In the genomic region with DNA sequence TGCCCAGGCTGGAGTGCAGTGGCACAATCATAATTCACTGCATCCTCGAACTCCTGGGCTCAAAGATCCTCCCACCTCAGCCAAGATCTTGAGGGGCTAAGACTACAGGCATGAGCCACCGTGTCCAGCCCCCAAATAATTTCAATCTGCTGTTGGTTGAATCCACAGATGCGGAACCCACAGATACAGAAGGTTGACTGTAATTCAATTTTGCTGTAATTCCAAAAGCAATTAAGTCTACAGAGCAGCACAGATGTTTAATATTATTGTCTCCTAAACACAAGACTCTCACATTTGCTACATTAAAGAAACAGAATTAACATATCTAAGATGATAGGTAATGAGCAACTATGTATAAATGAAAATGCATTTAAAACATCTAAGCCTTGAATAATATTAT, we compare ENCODE assay signal across 23 cellular contexts.
DNase-seq lines count a peak whose midpoint lies in the region; ATAC-seq and TF ChIP-seq lines count a peak whose summit lies in the region.
"Had no signal": no experiment of that assay in that cellular context is flagged by ENCODE, and none has a peak within 500 bp of the region (broad histone marks: within the 10 kb centered on the region; RNA-seq: fewer than 3 reads in every experiment).

No MANE protein-coding gene starts in this region.

- H3K18ac ChIP-seq in trophoblast cell (ENCODE audit: low read length) = no peak overlapping the region

- H4K8ac ChIP-seq in trophoblast cell (ENCODE audit: low read depth, low read length) = no peak overlapping the region

- H3K4ac ChIP-seq in trophoblast cell (ENCODE audit: low read depth, low read length) = no peak overlapping the region

- WGBS in trophoblast cell (ENCODE audit: extremely low coverage, insufficient coverage, insufficient read length) = no CpG with 5 or more reads among the region's 3 CpGs

- H3K4me2 ChIP-seq in trophoblast cell (ENCODE audit: low read length) = no peak overlapping the region
- H3K4me2 ChIP-seq: BLaER1 had no signal

- H3K27me3 ChIP-seq in BE2C (no peaks in the 10 kb centered on the region), trophoblast cell (ENCODE audit: insufficient read depth, low read length) (no peaks in the 10 kb centered on the region), A673 (replicated peaks; ENCODE audit: insufficient read depth, low read depth, low read length, poor library complexity) (no peaks in the 10 kb centered on the region)
- H3K27me3 ChIP-seq: BLaER1 had no signal

- no peak overlapping the region for H3K4me3 ChIP-seq in BE2C (ENCODE audit: low read depth, low read length)
- no peak overlapping the region for H3K4me3 ChIP-seq in trophoblast cell (ENCODE audit: low read depth, low read length)
- no peak overlapping the region for H3K4me3 ChIP-seq in A673 (ENCODE audit: low read depth, low read length, poor library complexity, severe bottlenecking)
- H3K4me3 ChIP-seq: BLaER1, GM12878 had no signal

- ATAC-seq in SK-N-SH treated with all-trans-retinoic acid at 6 μM for 48 hours = no peak
- ATAC-seq: GM12878 had no signal

- no peaks in the 10 kb centered on the region for H3K79me2 ChIP-seq in trophoblast cell (ENCODE audit: control insufficient read depth, insufficient read depth, low read length, poor library complexity)

- H3K27ac ChIP-seq in trophoblast cell (ENCODE audit: low read depth, low read length) (no peak overlapping the region), A673 (ENCODE audit: low read depth, low read length, poor library complexity, severe bottlenecking) (no peak overlapping the region)
- H3K27ac ChIP-seq: BLaER1 had no signal

- H3K9ac ChIP-seq in trophoblast cell (ENCODE audit: low read length) = no peak overlapping the region
- H3K9ac ChIP-seq: BLaER1 had no signal

- TF ChIP-seq CTCF in BE2C (IDR thresholded peaks at IDR 0.05; ENCODE audit: low read depth, low read length) = no peak
- no peak for TF ChIP-seq CTCF in A673 (conservative IDR thresholded peaks at IDR 0.05; ENCODE audit: low read depth, low read length)

- H2BK12ac ChIP-seq in trophoblast cell (ENCODE audit: low read length) = no peak overlapping the region

- H3K4me1 ChIP-seq in BE2C = peaks cover 4% of the 10 kb centered on the region; the same call in 1 of the 2 replicates
- H3K4me1 ChIP-seq in trophoblast cell (ENCODE audit: control insufficient read depth in 1 of 2, insufficient read depth in 2 of 2, low read length in 2 of 2) = peaks cover 11 to 12% of the 10 kb centered on the region in 2 experiments
- no peaks in the 10 kb centered on the region for H3K4me1 ChIP-seq in A673 (ENCODE audit: insufficient read depth, low read length, poor library complexity, severe bottlenecking)

- peaks cover 13% of the 10 kb centered on the region for H3K79me1 ChIP-seq in trophoblast cell (ENCODE audit: low read length)

- no peak overlapping the region for H2BK120ac ChIP-seq in trophoblast cell (ENCODE audit: insufficient read depth, low read length, poor library complexity)

- H4K91ac ChIP-seq in trophoblast cell (ENCODE audit: low read depth, low read length) = peak overlapping the region; percentile 61

- no peak overlapping the region for H3K23ac ChIP-seq in trophoblast cell (ENCODE audit: low read length)

- H3K36me3 ChIP-seq in BE2C (no peaks in the 10 kb centered on the region), trophoblast cell (ENCODE audit: control insufficient read depth in 1 of 2, insufficient read depth in 2 of 2, low read length in 2 of 2) (no peaks in the 10 kb centered on the region), A673 (ENCODE audit: insufficient read depth, low read length, poor library complexity, severe bottlenecking) (no peaks in the 10 kb centered on the region)
- H3K36me3 ChIP-seq: BLaER1 had no signal

- H2AFZ ChIP-seq in trophoblast cell (ENCODE audit: insufficient read depth, low read length, poor library complexity) = no peak overlapping the region

- no peak overlapping the region for H4K12ac ChIP-seq in trophoblast cell (ENCODE audit: low read depth, low read length)

- CTCF ChIA-PET in A673 (lab: Charles Lee) = no interaction called here

- intact Hi-C loops in A673 (cut with micrococcal nuclease; ENCODE audit: unreplicated experiment) = no loop called here

- POLR2A ChIA-PET in A673 (lab: Charles Lee; ENCODE audit: low non-redundant PET) = no interaction called here

- no peak overlapping the region for H2AK5ac ChIP-seq in trophoblast cell (ENCODE audit: low read length)

- H3K9me3 ChIP-seq in BE2C (no peaks in the 10 kb centered on the region), trophoblast cell (ENCODE audit: insufficient read depth, low read depth, low read length) (no peaks in the 10 kb centered on the region), A673 (ENCODE audit: low read depth, low read length, poor library complexity, severe bottlenecking) (no peaks in the 10 kb centered on the region)
- H3K9me3 ChIP-seq: BLaER1 had no signal

- BruUV-seq in A673 (replicated peaks; lab: Mats Ljungman, UMichigan) = no TSS peak

- no peak overlapping the region for H2BK5ac ChIP-seq in trophoblast cell (ENCODE audit: low read depth, low read length, poor library complexity)

- peak; percentile 35 for DNase-seq in BE2C
- peak; percentile 26 for DNase-seq in SK-N-DZ (ENCODE audit: low spot score)
- no peak for DNase-seq in trophoblast cell
- no peak for DNase-seq in stimulated activated CD8-positive, alpha-beta memory T cell treated with anti-CD3 and anti-CD28 coated beads, Interleukin-4, amount 100 ng/mL, for 48 hours
- no peak for DNase-seq in NCI-H187 (lab: John Stamatoyannopoulos, UW)
- no peak for DNase-seq in A673 (ENCODE audit: low spot score)
- DNase-seq: 8988T; AML-193; C1 segment of cervical spinal cord; CD4-positive, alpha-beta memory T cell; CD4-positive, CD25-positive, alpha-beta regulatory T cell; CD8-positive, alpha-beta memory T cell; COR-L47; DMS 273 treated with DMSO at 0.1 percent for 48 hours; DMS153; DMS53; DMS79; DND-41; EL; GDM1 had no signal

- no peak overlapping the region for H3K14ac ChIP-seq in trophoblast cell (ENCODE audit: low read length)

TF ChIP-seq in SK-N-SH treated with all-trans-retinoic acid at 6 μM for 48 hours, 23 proteins besides CTCF, POLR2A, EP300 and RAD21:
- no peak for TF ChIP-seq OSR1 (CRISPR knock-in tag; IDR thresholded peaks at IDR 0.05)
- TF ChIP-seq, protein P1, sequence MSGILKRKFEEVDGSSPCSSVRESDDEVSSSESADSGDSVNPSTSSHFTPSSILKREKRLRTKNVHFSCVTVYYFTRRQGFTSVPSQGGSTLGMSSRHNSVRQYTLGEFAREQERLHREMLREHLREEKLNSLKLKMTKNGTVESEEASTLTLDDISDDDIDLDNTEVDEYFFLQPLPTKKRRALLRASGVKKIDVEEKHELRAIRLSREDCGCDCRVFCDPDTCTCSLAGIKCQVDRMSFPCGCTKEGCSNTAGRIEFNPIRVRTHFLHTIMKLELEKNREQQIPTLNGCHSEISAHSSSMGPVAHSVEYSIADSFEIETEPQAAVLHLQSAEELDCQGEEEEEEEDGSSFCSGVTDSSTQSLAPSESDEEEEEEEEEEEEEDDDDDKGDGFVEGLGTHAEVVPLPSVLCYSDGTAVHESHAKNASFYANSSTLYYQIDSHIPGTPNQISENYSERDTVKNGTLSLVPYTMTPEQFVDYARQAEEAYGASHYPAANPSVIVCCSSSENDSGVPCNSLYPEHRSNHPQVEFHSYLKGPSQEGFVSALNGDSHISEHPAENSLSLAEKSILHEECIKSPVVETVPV (CRISPR knock-in tag; IDR thresholded peaks at IDR 0.05) = no peak
- peak; percentile 86 for TF ChIP-seq TCF4 (CRISPR knock-in tag; IDR thresholded peaks at IDR 0.05; ENCODE audit: borderline replicate concordance)
- TF ChIP-seq, protein P2, sequence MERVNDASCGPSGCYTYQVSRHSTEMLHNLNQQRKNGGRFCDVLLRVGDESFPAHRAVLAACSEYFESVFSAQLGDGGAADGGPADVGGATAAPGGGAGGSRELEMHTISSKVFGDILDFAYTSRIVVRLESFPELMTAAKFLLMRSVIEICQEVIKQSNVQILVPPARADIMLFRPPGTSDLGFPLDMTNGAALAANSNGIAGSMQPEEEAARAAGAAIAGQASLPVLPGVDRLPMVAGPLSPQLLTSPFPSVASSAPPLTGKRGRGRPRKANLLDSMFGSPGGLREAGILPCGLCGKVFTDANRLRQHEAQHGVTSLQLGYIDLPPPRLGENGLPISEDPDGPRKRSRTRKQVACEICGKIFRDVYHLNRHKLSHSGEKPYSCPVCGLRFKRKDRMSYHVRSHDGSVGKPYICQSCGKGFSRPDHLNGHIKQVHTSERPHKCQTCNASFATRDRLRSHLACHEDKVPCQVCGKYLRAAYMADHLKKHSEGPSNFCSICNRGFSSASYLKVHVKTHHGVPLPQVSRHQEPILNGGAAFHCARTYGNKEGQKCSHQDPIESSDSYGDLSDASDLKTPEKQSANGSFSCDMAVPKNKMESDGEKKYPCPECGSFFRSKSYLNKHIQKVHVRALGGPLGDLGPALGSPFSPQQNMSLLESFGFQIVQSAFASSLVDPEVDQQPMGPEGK (CRISPR knock-in tag; IDR thresholded peaks at IDR 0.05; ENCODE audit: borderline replicate concordance) = no peak
- no peak for TF ChIP-seq TOX (CRISPR knock-in tag; IDR thresholded peaks at IDR 0.05; ENCODE audit: borderline replicate concordance)
- TF ChIP-seq, protein P3, sequence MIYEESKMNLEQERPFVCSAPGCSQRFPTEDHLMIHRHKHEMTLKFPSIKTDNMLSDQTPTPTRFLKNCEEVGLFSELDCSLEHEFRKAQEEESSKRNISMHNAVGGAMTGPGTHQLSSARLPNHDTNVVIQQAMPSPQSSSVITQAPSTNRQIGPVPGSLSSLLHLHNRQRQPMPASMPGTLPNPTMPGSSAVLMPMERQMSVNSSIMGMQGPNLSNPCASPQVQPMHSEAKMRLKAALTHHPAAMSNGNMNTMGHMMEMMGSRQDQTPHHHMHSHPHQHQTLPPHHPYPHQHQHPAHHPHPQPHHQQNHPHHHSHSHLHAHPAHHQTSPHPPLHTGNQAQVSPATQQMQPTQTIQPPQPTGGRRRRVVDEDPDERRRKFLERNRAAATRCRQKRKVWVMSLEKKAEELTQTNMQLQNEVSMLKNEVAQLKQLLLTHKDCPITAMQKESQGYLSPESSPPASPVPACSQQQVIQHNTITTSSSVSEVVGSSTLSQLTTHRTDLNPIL (CRISPR knock-in tag; IDR thresholded peaks at IDR 0.05; ENCODE audit: low read depth) = no peak
- TF ChIP-seq ZNF565 (CRISPR knock-in tag; conservative IDR thresholded peaks at IDR 0.05; ENCODE audit: low read depth) = no peak
- no peak for TF ChIP-seq ZFP30 (CRISPR knock-in tag; IDR thresholded peaks at IDR 0.05)
- TF ChIP-seq ZC3H10 (CRISPR knock-in tag; IDR thresholded peaks at IDR 0.05) = no peak

Comparison
In these comparisons a context has a peak if more than half of its experiments do, and no peak if none do; other contexts are left out.
1. DNase-seq: peak in BE2C (single experiment) and SK-N-DZ (single experiment); none in trophoblast cell (0 of 2), stimulated activated CD8-positive, alpha-beta memory T cell treated with anti-CD3 and anti-CD28 coated beads, Interleukin-4, amount 100 ng/mL, for 48 hours (single experiment), NCI-H187 (0 of 2) and A673 (single experiment).